ENCODE assay signal across 20 cellular contexts in genomic region chr3:146088840-146089239, GRCh38.
DNase-seq lines count a peak whose midpoint lies in the region; ATAC-seq, FAIRE-seq and TF ChIP-seq lines count a peak whose summit lies in the region.
"Had no signal": no experiment of that assay in that cellular context is flagged by ENCODE, and none has a peak within 500 bp of the region (broad histone marks: within the 10 kb centered on the region; RNA-seq: fewer than 3 reads in every experiment).

No MANE protein-coding gene starts in this region.

- no peaks in the 10 kb centered on the region for H3K9me3 ChIP-seq in upper lobe of left lung
- H3K9me3 ChIP-seq in stomach = no peaks in the 10 kb centered on the region
- H3K9me3 ChIP-seq: A549, Caco-2 had no signal

- peaks cover 11% of the 10 kb centered on the region for H3K36me3 Mint-ChIP-seq in osteocyte (ENCODE audit: unreplicated experiment)
- H3K36me3 Mint-ChIP-seq: IgD-negative memory B cell had no signal

- H3K9me3 Mint-ChIP-seq in osteocyte (ENCODE audit: unreplicated experiment) = no peaks in the 10 kb centered on the region
- H3K9me3 Mint-ChIP-seq: CD4-positive, alpha-beta T cell; GM23338; IgD-negative memory B cell had no signal

- peak; percentile 29 for FAIRE-seq in endometrium (lab: Jason Lieb, UNC)
- FAIRE-seq: A549, D721Med, G401.6, GM12891, H54, HepG2 had no signal

- H3K27ac ChIP-seq in upper lobe of left lung (no peak overlapping the region), stomach (no peak overlapping the region)
- H3K27ac ChIP-seq: A549, C4-2B had no signal

- peaks cover 0 to 3% (median 0%) of the 10 kb centered on the region in 4 donors for H3K4me1 ChIP-seq in upper lobe of left lung
- H3K4me1 ChIP-seq in stomach = peaks cover 3 to 40% (median 25%) of the 10 kb centered on the region in 4 donors
- H3K4me1 ChIP-seq: Caco-2 had no signal

- intact Hi-C loops in stomach (cut with DNase I; ENCODE audit: low total_unique reads) = no loop called here

- H3K4me3 Mint-ChIP-seq in osteocyte (ENCODE audit: unreplicated experiment) = no peak overlapping the region
- H3K4me3 Mint-ChIP-seq: CD4-positive, alpha-beta T cell; GM23338; IgD-negative memory B cell had no signal

- no peaks in the 10 kb centered on the region for H3K27me3 ChIP-seq in upper lobe of left lung
- no peaks in the 10 kb centered on the region for H3K27me3 ChIP-seq in stomach

- DNase-seq in osteocyte (ENCODE audit: extremely low spot score, unreplicated experiment) (no peak), upper lobe of left lung (no peak), stomach (no peak)
- DNase-seq in activated CD4-positive, alpha-beta T cell treated with anti-CD3 and anti-CD28 coated beads, Interleukin-2, amount 50 U/mL, for 48 hours = no peak
- DNase-seq: AML-193; Caco-2; CD4-positive, alpha-beta T cell; HCEC 1CT had no signal

- TF ChIP-seq POLR2A in upper lobe of left lung (IDR thresholded peaks at IDR 0.05) = no peak
- TF ChIP-seq POLR2A in stomach (IDR thresholded peaks at IDR 0.05) = no peak

- 90 to 99% methylated on average over 2 of the region's 2 CpGs for WGBS in upper lobe of left lung, 2 donors
- WGBS in stomach, 5 donors = 83 to 91% (median 84%) methylated on average over 2 of the region's 2 CpGs

- H3K4me3 ChIP-seq in upper lobe of left lung (no peak overlapping the region), stomach (no peak overlapping the region)
- H3K4me3 ChIP-seq: A549, GM23338 had no signal

- H3K4me1 Mint-ChIP-seq in osteocyte (ENCODE audit: unreplicated experiment) = peaks cover 50% of the 10 kb centered on the region
- H3K4me1 Mint-ChIP-seq: GM23338, IgD-negative memory B cell had no signal

- H3K36me3 ChIP-seq in upper lobe of left lung (no peaks in the 10 kb centered on the region), stomach (peaks cover 0 to 9% (median 0%) of the 10 kb centered on the region in 4 donors)

- peak overlapping the region; percentile 52 for H3K27ac Mint-ChIP-seq in osteocyte (ENCODE audit: unreplicated experiment)
- H3K27ac Mint-ChIP-seq: CD4-positive, alpha-beta T cell; GM23338; IgD-negative memory B cell had no signal

- TF ChIP-seq CTCF in osteocyte (IDR thresholded peaks at IDR 0.05) (no peak), upper lobe of left lung (IDR thresholded peaks at IDR 0.05) (no peak), stomach (IDR thresholded peaks at IDR 0.05) (no peak)

- peak; percentile 35 for ATAC-seq in HG03432 (IDR thresholded peaks at IDR 0.05; ENCODE audit: unreplicated experiment)
- ATAC-seq in HG02884 (IDR thresholded peaks at IDR 0.05; ENCODE audit: unreplicated experiment) = no peak
- no peak for ATAC-seq in upper lobe of left lung (ENCODE audit: low FRiP score in 2 of 2)
- ATAC-seq: A549, GM23338, HepG2 had no signal

- TF ChIP-seq EP300 in upper lobe of left lung (IDR thresholded peaks at IDR 0.05) (no peak), stomach (IDR thresholded peaks at IDR 0.05) (no peak)

- H3K27me3 Mint-ChIP-seq in osteocyte (ENCODE audit: unreplicated experiment) = no peaks in the 10 kb centered on the region
- H3K27me3 Mint-ChIP-seq: CD4-positive, alpha-beta T cell; IgD-negative memory B cell had no signal
